In the genomic region with DNA sequence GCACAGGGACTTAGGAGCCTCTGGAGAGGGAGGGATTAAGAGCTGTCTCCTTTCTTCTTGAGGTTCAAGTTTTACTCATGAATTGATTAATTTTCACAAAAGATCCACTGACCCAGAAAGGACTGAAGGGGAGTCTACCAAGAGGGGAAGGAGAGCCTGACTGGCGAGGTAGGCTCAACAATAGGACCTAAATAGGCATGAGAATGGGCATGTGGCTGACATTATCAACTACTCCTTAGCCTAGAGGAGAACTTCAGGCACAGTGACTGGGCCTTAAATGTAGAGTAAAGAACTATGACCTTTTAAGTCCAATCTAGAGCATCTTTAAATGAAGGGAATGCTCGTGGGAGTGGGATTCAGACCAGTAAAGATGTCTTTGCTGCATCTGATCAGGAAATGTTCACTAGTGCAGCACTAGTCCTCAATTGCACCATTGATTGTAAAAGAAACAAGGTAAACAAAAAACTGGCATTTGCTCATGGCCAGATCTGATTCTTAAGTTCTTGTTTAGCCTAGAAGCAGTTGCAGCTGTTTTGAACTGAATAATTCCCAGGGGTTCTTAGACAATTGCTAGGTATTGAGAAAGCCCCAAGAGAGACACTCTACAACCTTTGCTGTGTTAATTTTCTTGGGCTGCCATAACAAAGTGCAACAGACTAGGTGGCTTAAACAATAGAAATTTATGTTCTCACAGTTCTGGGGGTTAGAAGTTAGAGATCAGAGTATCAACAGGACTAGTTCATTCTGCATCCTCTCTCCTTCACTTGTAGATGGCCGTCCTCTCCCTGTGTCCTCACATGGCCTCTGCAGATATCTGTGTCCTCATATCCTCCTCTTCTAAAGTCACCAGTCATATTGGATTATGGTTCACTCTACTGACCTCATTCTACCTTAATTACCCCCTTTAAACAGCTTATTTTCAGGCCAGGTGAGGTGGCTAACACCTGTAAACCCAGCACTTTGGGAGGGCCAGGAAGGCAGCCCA, we compare ENCODE assay signal across 17 cellular contexts.
"Had no signal": no experiment of that assay in that cellular context is flagged by ENCODE, and none has a peak within 500 bp of the region (broad histone marks: within the 10 kb centered on the region; RNA-seq: fewer than 3 reads in every experiment).

No MANE protein-coding gene starts in this region.

- H3K4me2 ChIP-seq: smooth muscle cell had no signal

- H3K4me3 ChIP-seq: colonic mucosa, lung, mucosa of descending colon, ovary, smooth muscle cell, tibial artery, upper lobe of right lung, vagina had no signal

- H3K27me3 ChIP-seq: colonic mucosa, foreskin keratinocyte, ovary, tibial artery, upper lobe of right lung, vagina had no signal

- H3K9me3 ChIP-seq: colonic mucosa, mucosa of descending colon, ovary, tibial artery, upper lobe of right lung, vagina had no signal

- H3K27ac ChIP-seq: colonic mucosa, foreskin keratinocyte, ovary, tibial artery, upper lobe of right lung, vagina had no signal

- FAIRE-seq: endothelial cell of umbilical vein had no signal

- DNase-seq: colonic mucosa; dermis blood vessel endothelial cell; erythroblast; foreskin keratinocyte; left colon; left ventricle myocardium superior; mucosa of descending colon; naive thymus-derived CD8-positive, alpha-beta T cell; ovary; right cardiac atrium; stimulated activated CD4-positive, alpha-beta T cell treated with anti-CD3 and anti-CD28 coated beads, Interleukin-2, amount 100 ng/mL, for 48 hours; tibial artery; upper lobe of right lung had no signal

- ATAC-seq: foreskin keratinocyte; left colon; left ventricle myocardium superior; mucosa of descending colon; naive thymus-derived CD8-positive, alpha-beta T cell; right cardiac atrium; upper lobe of right lung had no signal

- H3K36me3 ChIP-seq: colonic mucosa, ovary, tibial artery, upper lobe of right lung, vagina had no signal

- H3K4me1 ChIP-seq: colonic mucosa, tibial artery, upper lobe of right lung, vagina had no signal
